Comparison of ENCODE assay signal across 1 cellular context in genomic region chr16:68214726-68215125, GRCh38.
TF ChIP-seq lines count a peak whose summit lies in the region.

No MANE protein-coding gene starts in this region.

TF ChIP-seq in IMR-90, 13 proteins besides CTCF, POLR2A, EP300 and RAD21:
- TF ChIP-seq MXI1 (IDR thresholded peaks at IDR 0.05; ENCODE audit: borderline replicate concordance, low read depth, low read length) (no peak), NFE2L2 (IDR thresholded peaks at IDR 0.05; ENCODE audit: low read depth, low read length) (no peak), SMC3 (IDR thresholded peaks at IDR 0.05; ENCODE audit: low read depth, low read length) (no peak), MAFK (IDR thresholded peaks at IDR 0.05; ENCODE audit: low read depth, low read length) (no peak), CHD1 (IDR thresholded peaks at IDR 0.05; ENCODE audit: low read depth, low read length) (no peak), CEBPB (IDR thresholded peaks at IDR 0.05; ENCODE audit: low read depth, low read length) (no peak), RFX5 (IDR thresholded peaks at IDR 0.05; ENCODE audit: low read depth, low read length) (no peak), FOS (IDR thresholded peaks at IDR 0.05; ENCODE audit: low read depth, low read length) (no peak)
